1 cellular context compared by ENCODE assay signal in genomic region chr2:40394030-40394429, GRCh38.
TF ChIP-seq lines count a peak whose summit lies in the region.

No MANE protein-coding gene starts in this region.

TF ChIP-seq in IMR-90, 13 proteins besides CTCF, POLR2A, EP300 and RAD21:
- no peak for TF ChIP-seq USF2 (IDR thresholded peaks at IDR 0.05; ENCODE audit: low read depth, low read length)
- no peak for TF ChIP-seq MAFK (IDR thresholded peaks at IDR 0.05; ENCODE audit: low read depth, low read length)
- TF ChIP-seq CEBPB (IDR thresholded peaks at IDR 0.05; ENCODE audit: low read depth, low read length) = 0 out of 2 replicates have a peak, but pooled peaks have one; percentile 16
- no peak for TF ChIP-seq MXI1 (IDR thresholded peaks at IDR 0.05; ENCODE audit: borderline replicate concordance, low read depth, low read length)
